In the genomic region with DNA sequence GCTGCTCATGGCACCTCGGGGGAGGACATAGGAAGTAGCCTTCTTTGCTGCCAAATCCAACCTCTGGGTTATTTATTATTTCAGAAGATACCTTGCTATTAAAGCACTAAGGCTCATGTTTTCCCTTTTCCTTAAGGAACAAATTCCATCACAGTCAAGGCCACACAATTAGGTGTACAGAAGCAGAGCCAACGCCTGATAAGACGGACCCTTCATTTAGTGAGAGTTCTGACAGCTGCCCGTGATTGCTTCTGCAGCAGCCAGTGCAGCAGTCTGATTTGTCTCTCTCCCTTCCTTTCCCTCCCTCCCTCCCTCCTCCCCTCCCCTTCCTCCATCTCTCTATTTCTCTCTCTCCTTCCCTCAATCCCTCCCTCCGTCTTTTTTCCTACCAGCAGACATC, we compare ENCODE assay signal across 32 cellular contexts.
"Had no signal": no experiment of that assay in that cellular context is flagged by ENCODE, and none has a peak within 500 bp of the region (broad histone marks: within the 10 kb centered on the region; RNA-seq: fewer than 3 reads in every experiment).

No MANE protein-coding gene starts in this region.

- DNase-seq: activated B cell treated with CpG ODN at 0.5 μM for 24 hours; activated CD4-positive, alpha-beta memory T cell treated with anti-CD3 and anti-CD28 coated beads for 36 hours; activated CD4-positive, alpha-beta T cell treated with anti-CD3 and anti-CD28 coated beads for 4 hours; activated CD4-positive, alpha-beta T cell treated with anti-CD3 and anti-CD28 coated beads, Interleukin-2, amount 10 ng/mL, durations not matched to agents 24 days and 14 days; activated CD4-positive, alpha-beta T cell treated with anti-CD3 and anti-CD28 coated beads, Interleukin-2, amount 50 U/mL, for 1 hour; activated CD4-positive, alpha-beta T cell treated with anti-CD3 and anti-CD28 coated beads, Interleukin-2, amount 50 U/mL, for 4 hours; activated CD4-positive, CD25-positive, alpha-beta regulatory T cell treated with anti-CD3 and anti-CD28 coated beads, Interleukin-2, amount 50 U/mL, for 72 hours; activated CD8-positive, alpha-beta memory T cell treated with anti-CD3 and anti-CD28 coated beads, Interleukin-2, amount 50 U/mL, for 4 hours; activated CD8-positive, alpha-beta T cell treated with anti-CD3 and anti-CD28 coated beads for 36 hours; activated effector memory CD4-positive, alpha-beta T cell treated with anti-CD3 and anti-CD28 coated beads, Interleukin-2, amount 50 U/mL, for 16 hours; activated gamma-delta T cell treated with Interleukin-2 at 50 U/mL for 16 hours; activated naive CD4-positive, alpha-beta T cell; activated naive CD4-positive, alpha-beta T cell treated with anti-CD3 and anti-CD28 coated beads for 36 hours; activated naive CD4-positive, alpha-beta T cell treated with anti-CD3 and anti-CD28 coated beads, Interleukin-2, amount 50 U/mL, for 16 hours; activated naive CD8-positive, alpha-beta T cell treated with anti-CD3 and anti-CD28 coated beads for 36 hours; activated T-cell treated with anti-CD3 and anti-CD28 coated beads for 4 hours; activated T-cell treated with anti-CD3 and anti-CD28 coated beads, Interleukin-2, amount 50 U/mL, for 1 hour; activated T-cell treated with anti-CD3 and anti-CD28 coated beads, Interleukin-2, amount 50 U/mL, for 4 hours; activated T-cell treated with anti-CD3 and anti-CD28 coated beads, Interleukin-2, amount 50 U/mL, for 72 hours; adrenal gland; amniotic stem cell; aorta; brain microvascular endothelial cell; central memory CD4-positive, alpha-beta T cell; T-helper 1 cell; T-helper 2 cell; T-helper 9 cell had no signal

- H3K27ac Mint-ChIP-seq: activated B cell treated with CpG ODN at 0.5 μM for 24 hours; activated CD4-positive, alpha-beta memory T cell treated with anti-CD3 and anti-CD28 coated beads for 36 hours; activated CD4-positive, alpha-beta T cell treated with anti-CD3 and anti-CD28 coated beads, Interleukin-2, amount 10 ng/mL, durations not matched to agents 24 days and 14 days; activated CD8-positive, alpha-beta T cell treated with anti-CD3 and anti-CD28 coated beads for 36 hours; activated naive CD4-positive, alpha-beta T cell treated with anti-CD3 and anti-CD28 coated beads for 36 hours; activated naive CD4-positive, alpha-beta T cell treated with anti-CD3 and anti-CD28 coated beads, Interleukin-2, amount 50 U/mL, for 72 hours; activated naive CD8-positive, alpha-beta T cell treated with anti-CD3 and anti-CD28 coated beads for 36 hours; activated T-cell treated with anti-CD3 and anti-CD28 coated beads, Interleukin-2, amount 50 U/mL, for 72 hours; activated T-helper 1 cell treated with anti-CD3 and anti-CD28 coated beads, Interleukin-12 subunit alpha, Interleukin-12 subunit beta, Interleukin-2, Interleukin-4 antibody, amounts not matched to agents 30 ng/mL and 10 ng/mL and 1 ng/mL, durations not matched to agents 14 hours and 24 hours and 36 hours; activated T-helper 17 cell treated with anti-CD3 and anti-CD28 coated beads, Interleukin-2, amount 50 U/mL, for 72 hours; T-helper 1 cell treated with Interleukin-12 subunit alpha and Interleukin-12 subunit beta and Interleukin-4 antibody, amounts not matched to agents 30 μg/mL and 1 μg/mL, for 36 hours; T-helper 2 cell treated with Interferon-gamma antibody and Interleukin-4, amounts not matched to agents 5 μg/mL and 100 μg/mL, for 36 hours had no signal

- H3K36me3 Mint-ChIP-seq: activated CD4-positive, alpha-beta memory T cell treated with anti-CD3 and anti-CD28 coated beads for 36 hours; activated naive CD4-positive, alpha-beta T cell treated with anti-CD3 and anti-CD28 coated beads, Interleukin-2, amount 50 U/mL, for 72 hours; activated naive CD8-positive, alpha-beta T cell treated with anti-CD3 and anti-CD28 coated beads for 36 hours had no signal

- H3K4me3 Mint-ChIP-seq: activated B cell treated with CpG ODN at 0.5 μM for 24 hours; activated CD4-positive, alpha-beta memory T cell treated with anti-CD3 and anti-CD28 coated beads for 36 hours; activated CD4-positive, alpha-beta T cell treated with anti-CD3 and anti-CD28 coated beads, Interleukin-2, amount 10 ng/mL, durations not matched to agents 24 days and 14 days; activated CD8-positive, alpha-beta T cell treated with anti-CD3 and anti-CD28 coated beads for 36 hours; activated naive CD4-positive, alpha-beta T cell treated with anti-CD3 and anti-CD28 coated beads for 36 hours; activated naive CD8-positive, alpha-beta T cell treated with anti-CD3 and anti-CD28 coated beads for 36 hours; activated T-cell treated with anti-CD3 and anti-CD28 coated beads, Interleukin-2, amount 50 U/mL, for 4 hours; activated T-cell treated with anti-CD3 and anti-CD28 coated beads, Interleukin-2, amount 50 U/mL, for 72 hours; activated T-helper 1 cell treated with anti-CD3 and anti-CD28 coated beads, Interleukin-12 subunit alpha, Interleukin-12 subunit beta, Interleukin-2, Interleukin-4 antibody, amounts not matched to agents 30 ng/mL and 10 ng/mL and 1 ng/mL, durations not matched to agents 14 hours and 24 hours and 36 hours; activated T-helper 17 cell treated with anti-CD3 and anti-CD28 coated beads, Interleukin-2, amount 50 U/mL, for 72 hours; T-helper 1 cell treated with Interleukin-12 subunit alpha and Interleukin-12 subunit beta and Interleukin-4 antibody, amounts not matched to agents 30 μg/mL and 1 μg/mL, for 36 hours; T-helper 2 cell treated with Interferon-gamma antibody and Interleukin-4, amounts not matched to agents 5 μg/mL and 100 μg/mL, for 36 hours had no signal

- H3K4me1 Mint-ChIP-seq: activated B cell treated with CpG ODN at 0.5 μM for 24 hours; activated CD4-positive, alpha-beta T cell treated with anti-CD3 and anti-CD28 coated beads, Interleukin-2, amount 10 ng/mL, durations not matched to agents 24 days and 14 days; activated naive CD8-positive, alpha-beta T cell treated with anti-CD3 and anti-CD28 coated beads for 36 hours; activated T-helper 17 cell treated with anti-CD3 and anti-CD28 coated beads, Interleukin-2, amount 50 U/mL, for 72 hours had no signal

- H3K9me3 Mint-ChIP-seq: activated B cell treated with CpG ODN at 0.5 μM for 24 hours; activated CD4-positive, alpha-beta memory T cell treated with anti-CD3 and anti-CD28 coated beads for 36 hours; activated CD4-positive, alpha-beta T cell treated with anti-CD3 and anti-CD28 coated beads, Interleukin-2, amount 10 ng/mL, durations not matched to agents 24 days and 14 days; activated CD8-positive, alpha-beta T cell treated with anti-CD3 and anti-CD28 coated beads for 36 hours; activated naive CD4-positive, alpha-beta T cell treated with anti-CD3 and anti-CD28 coated beads for 36 hours; activated naive CD4-positive, alpha-beta T cell treated with anti-CD3 and anti-CD28 coated beads, Interleukin-2, amount 50 U/mL, for 72 hours; activated naive CD8-positive, alpha-beta T cell treated with anti-CD3 and anti-CD28 coated beads for 36 hours; activated T-cell treated with anti-CD3 and anti-CD28 coated beads, Interleukin-2, amount 50 U/mL, for 4 hours; activated T-cell treated with anti-CD3 and anti-CD28 coated beads, Interleukin-2, amount 50 U/mL, for 72 hours; activated T-helper 1 cell treated with anti-CD3 and anti-CD28 coated beads, Interleukin-12 subunit alpha, Interleukin-12 subunit beta, Interleukin-2, Interleukin-4 antibody, amounts not matched to agents 30 ng/mL and 10 ng/mL and 1 ng/mL, durations not matched to agents 14 hours and 24 hours and 36 hours; activated T-helper 17 cell treated with anti-CD3 and anti-CD28 coated beads, Interleukin-2, amount 50 U/mL, for 72 hours; T-helper 1 cell treated with Interleukin-12 subunit alpha and Interleukin-12 subunit beta and Interleukin-4 antibody, amounts not matched to agents 30 μg/mL and 1 μg/mL, for 36 hours; T-helper 2 cell treated with Interferon-gamma antibody and Interleukin-4, amounts not matched to agents 5 μg/mL and 100 μg/mL, for 36 hours had no signal
